Comparison of ENCODE assay signal across 17 cellular contexts in genomic region chr6:164408868-164409267, GRCh38.
DNase-seq lines count a peak whose midpoint lies in the region; ATAC-seq, FAIRE-seq and TF ChIP-seq lines count a peak whose summit lies in the region.
"Had no signal": no experiment of that assay in that cellular context is flagged by ENCODE, and none has a peak within 500 bp of the region (broad histone marks: within the 10 kb centered on the region; RNA-seq: fewer than 3 reads in every experiment).

No MANE protein-coding gene starts in this region.

- H3K36me3 ChIP-seq in astrocyte (ENCODE audit: insufficient read depth, low read length), result no peaks in the 10 kb centered on the region
- H3K36me3 ChIP-seq: BLaER1 treated with 17β-estradiol and CSF1 and Interleukin-3, amounts not matched to agents 10 nM and 100 nM had no signal

- peaks cover 2% of the 10 kb centered on the region for H3K4me1 Mint-ChIP-seq in astrocyte (ENCODE audit: low read depth, unreplicated experiment)
- peaks cover 33% of the 10 kb centered on the region for H3K4me1 Mint-ChIP-seq in neural crest cell
- H3K4me1 Mint-ChIP-seq: CD4-positive, CD25-positive, alpha-beta regulatory T cell had no signal

- no peak overlapping the region for H3K9ac ChIP-seq in astrocyte (ENCODE audit: low read length)
- H3K9ac ChIP-seq: BLaER1 treated with 17β-estradiol and CSF1 and Interleukin-3, amounts not matched to agents 10 nM and 100 nM; GM23248 had no signal

- H3K9me3 ChIP-seq in astrocyte (ENCODE audit: insufficient read depth, low read depth, low read length), result no peaks in the 10 kb centered on the region
- H3K9me3 ChIP-seq: BLaER1 treated with 17β-estradiol and CSF1 and Interleukin-3, amounts not matched to agents 10 nM and 100 nM had no signal

- H3K4me3 Mint-ChIP-seq in astrocyte (ENCODE audit: unreplicated experiment) (no peak overlapping the region), neural crest cell (no peak overlapping the region)
- H3K4me3 Mint-ChIP-seq: CD4-positive, CD25-positive, alpha-beta regulatory T cell had no signal

- peak overlapping the region; percentile 17 for H2AFZ ChIP-seq in astrocyte (ENCODE audit: low read depth, low read length)
- H2AFZ ChIP-seq: GM23248 had no signal

- H3K36me3 Mint-ChIP-seq in astrocyte (ENCODE audit: low read depth, unreplicated experiment), result no peaks in the 10 kb centered on the region
- peaks cover 9% of the 10 kb centered on the region for H3K36me3 Mint-ChIP-seq in neural crest cell (ENCODE audit: low read depth)
- H3K36me3 Mint-ChIP-seq: CD4-positive, CD25-positive, alpha-beta regulatory T cell had no signal

- H3K27ac ChIP-seq in astrocyte (ENCODE audit: low read depth, low read length) (no peak overlapping the region), foreskin keratinocyte (no peak overlapping the region)
- H3K27ac ChIP-seq: BLaER1 treated with 17β-estradiol and CSF1 and Interleukin-3, amounts not matched to agents 10 nM and 100 nM; GM23248; HL-60 had no signal

- H3K4me1 ChIP-seq in astrocyte (ENCODE audit: insufficient read depth, low read length), result no peaks in the 10 kb centered on the region
- peaks cover 5% of the 10 kb centered on the region for H3K4me1 ChIP-seq in foreskin keratinocyte

- ATAC-seq in foreskin keratinocyte (peak; percentile 74), GM19455 (IDR thresholded peaks at IDR 0.05; ENCODE audit: unreplicated experiment) (no peak)
- ATAC-seq: GM12878, HCT116 had no signal

- H3K27me3 Mint-ChIP-seq in astrocyte (ENCODE audit: low read depth, unreplicated experiment), result no peaks in the 10 kb centered on the region
- no peaks in the 10 kb centered on the region for H3K27me3 Mint-ChIP-seq in neural crest cell (ENCODE audit: low read depth)
- H3K27me3 Mint-ChIP-seq: CD4-positive, CD25-positive, alpha-beta regulatory T cell had no signal

- H3K4me2 ChIP-seq in astrocyte (ENCODE audit: low read length), result no peak overlapping the region
- H3K4me2 ChIP-seq: BLaER1 treated with 17β-estradiol and CSF1 and Interleukin-3, amounts not matched to agents 10 nM and 100 nM had no signal

- H4K20me1 ChIP-seq in astrocyte (ENCODE audit: insufficient read depth, low read length), result no peaks in the 10 kb centered on the region
- H4K20me1 ChIP-seq: BLaER1 treated with 17β-estradiol and CSF1 and Interleukin-3, amounts not matched to agents 10 nM and 100 nM had no signal

- no peak for FAIRE-seq in astrocyte (lab: Jason Lieb, UNC)
- FAIRE-seq: GM12878, GM18507, H54 had no signal

- DNase-seq in M059J (ENCODE audit: low read depth), result peak; percentile 2
- no peak for DNase-seq in astrocyte (ENCODE audit: low read depth)
- peak; percentile 59 to 75 for DNase-seq in foreskin keratinocyte
- DNase-seq in neural crest cell (ENCODE audit: low read depth, low spot score), result no peak
- no peak for DNase-seq in NCI-H526 treated with DMSO at 0.1 percent for 48 hours (lab: John Stamatoyannopoulos, UW)
- no peak for DNase-seq in globus pallidus (ENCODE audit: low spot score)
- DNase-seq: ACHN; CD4-positive, CD25-positive, alpha-beta regulatory T cell; DMS 273 treated with DMSO at 0.1 percent for 48 hours; GM23248 had no signal

- H3K9me3 Mint-ChIP-seq in astrocyte (ENCODE audit: unreplicated experiment) (no peaks in the 10 kb centered on the region), neural crest cell (peaks cover 12% of the 10 kb centered on the region)

- H3K27ac Mint-ChIP-seq in astrocyte (ENCODE audit: unreplicated experiment) (peak overlapping the region; percentile 15), neural crest cell (ENCODE audit: unreplicated experiment) (peak overlapping the region; percentile 52)
- H3K27ac Mint-ChIP-seq: CD4-positive, CD25-positive, alpha-beta regulatory T cell had no signal

- H3K27me3 ChIP-seq in astrocyte (ENCODE audit: insufficient read depth, low read length) (no peaks in the 10 kb centered on the region), foreskin keratinocyte (no peaks in the 10 kb centered on the region)
- H3K27me3 ChIP-seq: BLaER1 treated with 17β-estradiol and CSF1 and Interleukin-3, amounts not matched to agents 10 nM and 100 nM had no signal

- H3K79me2 ChIP-seq in astrocyte (ENCODE audit: insufficient read depth, low read length), result no peaks in the 10 kb centered on the region

- no peak overlapping the region for H3K4me3 ChIP-seq in astrocyte (ENCODE audit: insufficient read depth, low read depth, low read length)
- H3K4me3 ChIP-seq: BLaER1 treated with 17β-estradiol and CSF1 and Interleukin-3, amounts not matched to agents 10 nM and 100 nM; GM12878; GM23248 had no signal

- TF ChIP-seq CTCF in astrocyte (IDR thresholded peaks at IDR 0.05; ENCODE audit: insufficient read depth, low read depth, low read length), result no peak
- no peak for TF ChIP-seq CTCF in foreskin keratinocyte (conservative IDR thresholded peaks at IDR 0.05)
- no peak for TF ChIP-seq CTCF in neural crest cell (conservative IDR thresholded peaks at IDR 0.05)

Comparison
In these comparisons a context has a peak if more than half of its experiments do, and no peak if none do; other contexts are left out.
1. DNase-seq: peak in M059J (single experiment) and foreskin keratinocyte (2 of 2); none in astrocyte (single experiment), neural crest cell (single experiment), NCI-H526 treated with DMSO at 0.1 percent for 48 hours (single experiment) and globus pallidus (single experiment).